Comparison of ENCODE assay signal across 1 cellular context in the genomic region with DNA sequence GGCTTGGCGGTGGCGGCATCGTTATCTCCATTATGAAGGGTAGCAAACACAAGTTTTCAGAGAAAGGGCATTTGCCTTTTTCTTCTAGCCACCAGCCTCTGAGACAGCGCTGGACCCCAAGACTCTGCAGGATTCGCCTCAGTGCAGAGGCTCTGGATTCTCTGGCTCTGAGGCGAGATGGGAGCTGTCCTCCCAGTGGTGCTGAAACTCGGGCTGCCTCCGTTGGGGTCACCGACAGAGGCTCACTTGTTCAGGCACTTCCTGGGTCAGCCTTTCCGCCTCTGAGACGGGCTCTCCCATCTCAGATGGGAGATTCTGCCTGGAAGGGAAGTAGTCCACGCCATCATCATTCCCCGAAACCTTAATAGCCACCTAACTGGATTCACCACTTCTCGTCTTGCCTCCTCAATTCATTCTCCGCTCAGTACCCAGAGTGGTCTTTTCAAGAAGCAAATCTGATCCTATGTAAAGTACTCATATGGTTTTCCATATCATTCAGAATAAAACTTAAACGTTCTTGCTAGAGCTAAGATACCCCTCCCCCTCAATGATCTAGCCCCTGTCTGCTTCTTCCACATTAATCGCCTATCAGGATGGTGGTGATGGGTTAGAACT.
A peak's percentile ranks its signal among the peaks of the same experiment; 100 is the strongest.
TF ChIP-seq lines count a peak whose summit lies in the region.

No MANE protein-coding gene starts in this region.

TF ChIP-seq in HepG2, 621 proteins besides CTCF, POLR2A, EP300 and RAD21 (continued from another document):
- TF ChIP-seq NAIF1 (CRISPR knock-in tag; IDR thresholded peaks at IDR 0.05; ENCODE audit: borderline replicate concordance): no peak
- TF ChIP-seq GABPA (IDR thresholded peaks at IDR 0.05; ENCODE audit: low read depth, low read length): no peak
- no peak for TF ChIP-seq GABPA (CRISPR knock-in tag; IDR thresholded peaks at IDR 0.05; ENCODE audit: low read depth)
- no peak for TF ChIP-seq RFXAP (CRISPR knock-in tag; IDR thresholded peaks at IDR 0.05; ENCODE audit: borderline replicate concordance)
- TF ChIP-seq RARA (CRISPR knock-in tag; IDR thresholded peaks at IDR 0.05): peak; percentile 44
- TF ChIP-seq, protein P1, sequence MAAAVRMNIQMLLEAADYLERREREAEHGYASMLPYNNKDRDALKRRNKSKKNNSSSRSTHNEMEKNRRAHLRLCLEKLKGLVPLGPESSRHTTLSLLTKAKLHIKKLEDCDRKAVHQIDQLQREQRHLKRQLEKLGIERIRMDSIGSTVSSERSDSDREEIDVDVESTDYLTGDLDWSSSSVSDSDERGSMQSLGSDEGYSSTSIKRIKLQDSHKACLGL (CRISPR knock-in tag; IDR thresholded peaks at IDR 0.05): no peak
- TF ChIP-seq WIZ (CRISPR knock-in tag; IDR thresholded peaks at IDR 0.05): peak; percentile 91; the same call in 1 of the 2 replicates
- TF ChIP-seq ZNF790 (CRISPR knock-in tag; IDR thresholded peaks at IDR 0.05; ENCODE audit: borderline replicate concordance): no peak
- TF ChIP-seq, protein P2, sequence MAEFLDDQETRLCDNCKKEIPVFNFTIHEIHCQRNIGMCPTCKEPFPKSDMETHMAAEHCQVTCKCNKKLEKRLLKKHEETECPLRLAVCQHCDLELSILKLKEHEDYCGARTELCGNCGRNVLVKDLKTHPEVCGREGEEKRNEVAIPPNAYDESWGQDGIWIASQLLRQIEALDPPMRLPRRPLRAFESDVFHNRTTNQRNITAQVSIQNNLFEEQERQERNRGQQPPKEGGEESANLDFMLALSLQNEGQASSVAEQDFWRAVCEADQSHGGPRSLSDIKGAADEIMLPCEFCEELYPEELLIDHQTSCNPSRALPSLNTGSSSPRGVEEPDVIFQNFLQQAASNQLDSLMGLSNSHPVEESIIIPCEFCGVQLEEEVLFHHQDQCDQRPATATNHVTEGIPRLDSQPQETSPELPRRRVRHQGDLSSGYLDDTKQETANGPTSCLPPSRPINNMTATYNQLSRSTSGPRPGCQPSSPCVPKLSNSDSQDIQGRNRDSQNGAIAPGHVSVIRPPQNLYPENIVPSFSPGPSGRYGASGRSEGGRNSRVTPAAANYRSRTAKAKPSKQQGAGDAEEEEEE (CRISPR knock-in tag; IDR thresholded peaks at IDR 0.05; ENCODE audit: borderline replicate concordance): no peak
TF ChIP-seq in HepG2: peak in this region for 52.
